Comparison of ENCODE assay signal across 2 cellular contexts in the genomic region with DNA sequence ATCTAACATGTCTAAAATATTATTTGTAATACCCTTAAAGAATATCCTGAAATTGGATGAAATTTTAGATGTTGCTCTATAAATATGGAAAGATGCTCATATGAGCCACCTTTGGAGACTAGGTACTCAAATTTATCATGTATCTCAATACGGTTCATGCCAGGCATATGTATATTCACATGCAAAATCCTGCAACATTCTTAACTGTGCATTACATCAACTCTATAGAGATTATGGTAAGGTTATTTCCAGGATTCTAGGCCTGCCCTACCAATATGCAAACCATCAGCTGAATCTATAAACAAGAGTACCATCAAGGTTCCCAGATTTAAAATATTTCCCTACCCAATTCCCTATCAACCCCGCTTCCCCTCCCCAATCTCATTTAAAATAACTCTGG.
A peak's percentile ranks its signal among the peaks of the same experiment; 100 is the strongest.
TF ChIP-seq lines count a peak whose summit lies in the region.

No MANE protein-coding gene starts in this region.

TF ChIP-seq in HepG2, 621 proteins besides CTCF, POLR2A, EP300 and RAD21:
- TF ChIP-seq RXRA (CRISPR knock-in tag; IDR thresholded peaks at IDR 0.05), result no peak
- peak; percentile 61 for TF ChIP-seq HNRNPK (IDR thresholded peaks at IDR 0.05; ENCODE audit: low read depth, low read length, poor library complexity, severe bottlenecking)
TF ChIP-seq in HepG2: peak in this region for 1.

TF ChIP-seq in IMR-90, 13 proteins besides CTCF, POLR2A, EP300 and RAD21:
- TF ChIP-seq MAZ (IDR thresholded peaks at IDR 0.05; ENCODE audit: borderline replicate concordance, low read depth, low read length), result no peak
- no peak for TF ChIP-seq FOS (IDR thresholded peaks at IDR 0.05; ENCODE audit: low read depth, low read length)
- no peak for TF ChIP-seq NFE2L2 (IDR thresholded peaks at IDR 0.05; ENCODE audit: low read depth, low read length)
- TF ChIP-seq CHD1 (IDR thresholded peaks at IDR 0.05; ENCODE audit: low read depth, low read length), result no peak
- no peak for TF ChIP-seq RCOR1 (IDR thresholded peaks at IDR 0.05; ENCODE audit: insufficient replicate concordance, low read length)
- TF ChIP-seq BHLHE40 (IDR thresholded peaks at IDR 0.05; ENCODE audit: low read depth, low read length), result no peak
- TF ChIP-seq, protein P1, sequence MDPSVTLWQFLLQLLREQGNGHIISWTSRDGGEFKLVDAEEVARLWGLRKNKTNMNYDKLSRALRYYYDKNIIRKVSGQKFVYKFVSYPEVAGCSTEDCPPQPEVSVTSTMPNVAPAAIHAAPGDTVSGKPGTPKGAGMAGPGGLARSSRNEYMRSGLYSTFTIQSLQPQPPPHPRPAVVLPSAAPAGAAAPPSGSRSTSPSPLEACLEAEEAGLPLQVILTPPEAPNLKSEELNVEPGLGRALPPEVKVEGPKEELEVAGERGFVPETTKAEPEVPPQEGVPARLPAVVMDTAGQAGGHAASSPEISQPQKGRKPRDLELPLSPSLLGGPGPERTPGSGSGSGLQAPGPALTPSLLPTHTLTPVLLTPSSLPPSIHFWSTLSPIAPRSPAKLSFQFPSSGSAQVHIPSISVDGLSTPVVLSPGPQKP (IDR thresholded peaks at IDR 0.05; ENCODE audit: borderline replicate concordance, low read depth, low read length), result no peak
- TF ChIP-seq SMC3 (IDR thresholded peaks at IDR 0.05; ENCODE audit: low read depth, low read length), result no peak
- TF ChIP-seq MXI1 (IDR thresholded peaks at IDR 0.05; ENCODE audit: borderline replicate concordance, low read depth, low read length), result no peak
